In genomic region chr5:150000261-150000989, GRCh38 we compare ENCODE assay signal across 8 cellular contexts. TPM values are rescaled to one million over a fixed set of nuclear protein-coding genes. Genes with fewer than 3 reads are reported as not detected.
DNase-seq lines count a peak whose midpoint lies in the region; ATAC-seq, FAIRE-seq and TF ChIP-seq lines count a peak whose summit lies in the region.

A gene with protein sequence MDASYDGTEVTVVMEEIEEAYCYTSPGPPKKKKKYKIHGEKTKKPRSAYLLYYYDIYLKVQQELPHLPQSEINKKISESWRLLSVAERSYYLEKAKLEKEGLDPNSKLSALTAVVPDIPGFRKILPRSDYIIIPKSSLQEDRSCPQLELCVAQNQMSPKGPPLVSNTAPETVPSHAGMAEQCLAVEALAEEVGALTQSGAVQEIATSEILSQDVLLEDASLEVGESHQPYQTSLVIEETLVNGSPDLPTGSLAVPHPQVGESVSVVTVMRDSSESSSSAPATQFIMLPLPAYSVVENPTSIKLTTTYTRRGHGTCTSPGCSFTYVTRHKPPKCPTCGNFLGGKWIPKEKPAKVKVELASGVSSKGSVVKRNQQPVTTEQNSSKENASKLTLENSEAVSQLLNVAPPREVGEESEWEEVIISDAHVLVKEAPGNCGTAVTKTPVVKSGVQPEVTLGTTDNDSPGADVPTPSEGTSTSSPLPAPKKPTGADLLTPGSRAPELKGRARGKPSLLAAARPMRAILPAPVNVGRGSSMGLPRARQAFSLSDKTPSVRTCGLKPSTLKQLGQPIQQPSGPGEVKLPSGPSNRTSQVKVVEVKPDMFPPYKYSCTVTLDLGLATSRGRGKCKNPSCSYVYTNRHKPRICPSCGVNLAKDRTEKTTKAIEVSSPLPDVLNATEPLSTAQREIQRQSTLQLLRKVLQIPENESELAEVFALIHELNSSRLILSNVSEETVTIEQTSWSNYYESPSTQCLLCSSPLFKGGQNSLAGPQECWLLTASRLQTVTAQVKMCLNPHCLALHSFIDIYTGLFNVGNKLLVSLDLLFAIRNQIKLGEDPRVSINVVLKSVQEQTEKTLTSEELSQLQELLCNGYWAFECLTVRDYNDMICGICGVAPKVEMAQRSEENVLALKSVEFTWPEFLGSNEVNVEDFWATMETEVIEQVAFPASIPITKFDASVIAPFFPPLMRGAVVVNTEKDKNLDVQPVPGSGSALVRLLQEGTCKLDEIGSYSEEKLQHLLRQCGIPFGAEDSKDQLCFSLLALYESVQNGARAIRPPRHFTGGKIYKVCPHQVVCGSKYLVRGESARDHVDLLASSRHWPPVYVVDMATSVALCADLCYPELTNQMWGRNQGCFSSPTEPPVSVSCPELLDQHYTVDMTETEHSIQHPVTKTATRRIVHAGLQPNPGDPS (N-terminal part only) (plus strand): TSS chr5:150000739. CDS start chr5:150004853, 4,114 bp downstream.
Gene TIGD6 (minus strand): TSS chr5:150000654. CDS start chr5:149996348, 4,306 bp downstream.

- H3K4me3 Mint-ChIP-seq in activated naive CD8-positive, alpha-beta T cell treated with anti-CD3 and anti-CD28 coated beads, Interleukin-2, amount 10 ng/mL, durations not matched to agents 7 days and 5 days, result peak within 1 kb of the TSS; percentile 95

- H3K27me3 ChIP-seq in pancreas, result no peaks in the 10 kb centered on the region
- no peaks in the 10 kb centered on the region for H3K27me3 ChIP-seq in tibial artery

- no peaks in the 10 kb centered on the region for H3K9me3 Mint-ChIP-seq in activated naive CD8-positive, alpha-beta T cell treated with anti-CD3 and anti-CD28 coated beads, Interleukin-2, amount 10 ng/mL, durations not matched to agents 7 days and 5 days

- H3K4me1 Mint-ChIP-seq in activated naive CD8-positive, alpha-beta T cell treated with anti-CD3 and anti-CD28 coated beads, Interleukin-2, amount 10 ng/mL, durations not matched to agents 7 days and 5 days, result peaks cover 32% of the 10 kb centered on the region

- H3K27ac ChIP-seq in pancreas (peak within 1 kb of the TSS; percentile 82 to 93 (median 88)), tibial artery (peak within 1 kb of the TSS; percentile 87 to 96)

- no peaks in the 10 kb centered on the region for H3K27me3 Mint-ChIP-seq in activated naive CD8-positive, alpha-beta T cell treated with anti-CD3 and anti-CD28 coated beads, Interleukin-2, amount 10 ng/mL, durations not matched to agents 7 days and 5 days

- H3K36me3 Mint-ChIP-seq in activated naive CD8-positive, alpha-beta T cell treated with anti-CD3 and anti-CD28 coated beads, Interleukin-2, amount 10 ng/mL, durations not matched to agents 7 days and 5 days, result peaks cover 8% of the 10 kb centered on the region

- 1% methylated on average over 69 to 72 of the region's 72 CpGs for WGBS in pancreas, 2 donors

- TF ChIP-seq CTCF in GM12864 (IDR thresholded peaks at IDR 0.05; ENCODE audit: low read depth, low read length, missing control alignments), result no peak
- no peak for TF ChIP-seq CTCF in pancreas (IDR thresholded peaks at IDR 0.05)
- no peak for TF ChIP-seq CTCF in tibial artery (IDR thresholded peaks at IDR 0.05)

- ATAC-seq in HG02642 (IDR thresholded peaks at IDR 0.05; ENCODE audit: poor library complexity, unreplicated experiment) (peak; percentile 89), Right ventricle myocardium superior (ENCODE audit: poor library complexity) (peak; percentile 98), pancreas (peak; percentile 91 to 95 (median 94))
- ATAC-seq in activated naive CD8-positive, alpha-beta T cell treated with anti-CD3 and anti-CD28 coated beads, Interleukin-2, amount 10 ng/mL, durations not matched to agents 7 days and 5 days (ENCODE audit: low read depth), result peak; percentile 82

- H3K4me1 ChIP-seq in pancreas, result peaks cover 14 to 18% (median 16%) of the 10 kb centered on the region in 3 donors
- peaks cover 0 to 40% (median 29%) of the 10 kb centered on the region in 4 donors for H3K4me1 ChIP-seq in tibial artery

- H3K9me3 ChIP-seq in pancreas, result no peaks in the 10 kb centered on the region
- no peaks in the 10 kb centered on the region for H3K9me3 ChIP-seq in tibial artery

- POLR2A ChIA-PET in activated naive CD8-positive, alpha-beta T cell treated with anti-CD3 and anti-CD28 coated beads, Interleukin-2, amount 10 ng/mL, durations not matched to agents 7 days and 5 days (lab: Charles Lee), result interaction anchor here (0.9 to 2.2 kb wide), 9 partner anchors 20 to 450 kb away, joined by 3 to 8 read pairs (median 4); partner anchors contain the start of genes CSNK1A1 and PPARGC1B

- H3K27ac Mint-ChIP-seq in activated naive CD8-positive, alpha-beta T cell treated with anti-CD3 and anti-CD28 coated beads, Interleukin-2, amount 10 ng/mL, durations not matched to agents 7 days and 5 days, result peak within 1 kb of the TSS; percentile 94

- intact Hi-C loops in Right ventricle myocardium superior (cut with DNase I) (no loop called here), pancreas (cut with DNase I) (no loop called here), tibial artery (cut with DNase I; ENCODE audit: low total_unique reads) (loop anchor here (5.0 kb wide), 1 partner anchor 212 kb away; no protein-coding TSS in a partner anchor)

- no peak for FAIRE-seq in pancreas (lab: Jason Lieb, UNC)

- peak; percentile 93 for DNase-seq in GM12864 (ENCODE audit: low read depth)
- DNase-seq in NCI-H1105 (lab: John Stamatoyannopoulos, UW), result peak; percentile 73
- peak; percentile 88 for DNase-seq in SKM-1 (lab: John Stamatoyannopoulos, UW; ENCODE audit: unreplicated experiment)
- peak; percentile 91 for DNase-seq in activated naive CD8-positive, alpha-beta T cell treated with anti-CD3 and anti-CD28 coated beads, Interleukin-2, amount 10 ng/mL, durations not matched to agents 7 days and 5 days
- peak; percentile 95 for DNase-seq in Right ventricle myocardium superior
- peak; percentile 92 to 98 (median 94) for DNase-seq in pancreas
- peak; percentile 93 to 96 for DNase-seq in tibial artery

- H3K4me3 ChIP-seq in GM12864 (ENCODE audit: low read depth, low read length) (peak within 1 kb of the TSS; percentile 92), pancreas (peak within 1 kb of the TSS; percentile 82 to 100 (median 95)), tibial artery (peak within 1 kb of the TSS; percentile 67 to 99)

- H3K36me3 ChIP-seq in pancreas (peaks cover 0 to 7% (median 0%) of the 10 kb centered on the region in 3 donors), tibial artery (peaks cover 0 to 18% (median 3%) of the 10 kb centered on the region in 3 donors)

RNA-seq across cellular contexts. Expression of the first gene that starts in this region (rescaled TPM):
- 10 to 100 TPM; 36.3 to 41.3 TPM for total RNA-seq in activated naive CD8-positive, alpha-beta T cell treated with anti-CD3 and anti-CD28 coated beads, Interleukin-2, amount 10 ng/mL, durations not matched to agents 7 days and 5 days
- total RNA-seq in Right ventricle myocardium superior, result 13.8 TPM
- total RNA-seq in pancreas, result 10 to 100 TPM in 4 of 6 donors, 1 to 10 TPM in 2; 8.6 to 16.4 (median 10.7) TPM
- 10 to 100 TPM; 20.7 to 21.4 TPM for polyA plus RNA-seq in pancreas

RNA-seq across cellular contexts. Expression of gene TIGD6, which starts in this region (rescaled TPM):
- 1 to 10 TPM; 2.6 to 3.4 TPM for total RNA-seq in activated naive CD8-positive, alpha-beta T cell treated with anti-CD3 and anti-CD28 coated beads, Interleukin-2, amount 10 ng/mL, durations not matched to agents 7 days and 5 days
- 1.9 TPM for total RNA-seq in Right ventricle myocardium superior
- total RNA-seq in pancreas, result 1 to 10 TPM; 1.5 to 3.6 (median 2.0) TPM
- 1 to 10 TPM; 2.3 to 2.6 TPM for polyA plus RNA-seq in pancreas

Comparison
In these comparisons a context has a peak if more than half of its experiments do, and no peak if none do; other contexts are left out.
1. Peak in every context shown above with its lines: DNase-seq, ATAC-seq, H3K4me3 ChIP-seq and H3K27ac ChIP-seq.